21 cellular contexts compared by ENCODE assay signal in the genomic region with DNA sequence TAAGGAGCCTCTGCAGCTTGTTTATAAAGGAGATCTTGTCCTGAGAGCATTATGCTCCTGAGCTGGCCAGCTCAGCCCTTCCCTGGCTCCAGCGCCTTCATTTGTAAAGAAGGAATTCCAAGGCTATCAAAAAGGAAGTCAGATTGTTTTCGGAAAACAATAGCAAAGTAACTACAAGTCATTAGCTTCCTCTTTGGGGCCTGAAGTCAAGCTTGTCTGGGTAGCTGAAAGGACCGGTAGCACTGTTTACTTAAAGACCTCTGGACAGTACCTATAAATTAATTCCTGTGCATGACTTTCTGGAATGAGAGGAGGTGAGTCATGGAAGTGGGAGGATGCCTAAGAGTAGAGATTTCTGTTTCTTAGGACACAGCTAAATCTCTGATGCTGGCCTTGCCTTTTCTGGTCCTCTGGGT. TPM values are rescaled to one million over a fixed set of nuclear protein-coding genes. Genes with fewer than 3 reads are reported as not detected.
A peak's percentile ranks its signal among the peaks of the same experiment; 100 is the strongest.
DNase-seq lines count a peak whose midpoint lies in the region; ATAC-seq, FAIRE-seq and TF ChIP-seq lines count a peak whose summit lies in the region.
"Had no signal": no experiment of that assay in that cellular context is flagged by ENCODE, and none has a peak within 500 bp of the region (broad histone marks: within the 10 kb centered on the region; RNA-seq: fewer than 3 reads in every experiment).

No MANE protein-coding gene starts in this region.

- no peak overlapping the region for H4K91ac ChIP-seq in H1 (replicated peaks; ENCODE audit: insufficient read length, low read length)

- H3K4me2 ChIP-seq in H1 (ENCODE audit: insufficient read depth in 1 of 2, low read depth in 2 of 2, low read length in 2 of 2) (no peak overlapping the region), keratinocyte (ENCODE audit: control insufficient read depth, extremely low read depth, insufficient read depth, low read depth, low read length) (no peak overlapping the region)
- H3K4me2 ChIP-seq: A549 had no signal

- dilution Hi-C loops in keratinocyte (cut with MboI; ENCODE audit: extremely low pct_ligation_motif_present, low sequenced_read_pairs), result no loop called here

- H3K36me3 ChIP-seq in heart right ventricle (no peaks in the 10 kb centered on the region), H1 (ENCODE audit: control insufficient read depth in 2 of 4, insufficient read depth in 4 of 4, low read length in 3 of 4) (no peaks in the 10 kb centered on the region), keratinocyte (ENCODE audit: control insufficient read depth in 2 of 2, extremely low read depth in 1 of 2, insufficient read depth in 2 of 2, low read length in 2 of 2) (no peaks in the 10 kb centered on the region), upper lobe of left lung (no peaks in the 10 kb centered on the region)
- H3K36me3 ChIP-seq: ovary, WERI-Rb-1 had no signal

- no peak overlapping the region for H2BK15ac ChIP-seq in H1 (ENCODE audit: low read length)

- H2AK5ac ChIP-seq in H1 (ENCODE audit: low read depth, low read length), result no peak overlapping the region

- no peak for TF ChIP-seq EP300 in H1 (IDR thresholded peaks at IDR 0.05; ENCODE audit: borderline replicate concordance in 1 of 2, low read depth in 2 of 2, low read length in 2 of 2)
- TF ChIP-seq EP300 in upper lobe of left lung (IDR thresholded peaks at IDR 0.05), result peak in 1 of 4 donors; percentile 37

- no peak for TF ChIP-seq RAD21 in H1 (IDR thresholded peaks at IDR 0.05 in 1 of 2, conservative IDR thresholded peaks at IDR 0.05 in 1 of 2; ENCODE audit: low read depth in 2 of 2, low read length in 2 of 2)

- H4K20me1 ChIP-seq in H1 (replicated peaks in 1 of 2; ENCODE audit: control insufficient read depth in 1 of 2, insufficient read depth in 2 of 2, low read length in 2 of 2) (no peaks in the 10 kb centered on the region), keratinocyte (ENCODE audit: control insufficient read depth, extremely low read depth, insufficient read depth, low read length) (no peaks in the 10 kb centered on the region)

- CTCF ChIA-PET in H1 (lab: Charles Lee; ENCODE audit: partially characterized antibody), result interaction anchor here (2.3 kb wide), 1 partner anchor 11 kb away, joined by 6 read pairs; no protein-coding TSS in a partner anchor

- ATAC-seq in heart right ventricle (peak; percentile 71 to 88 (median 80)), Right ventricle myocardium inferior (no peak), upper lobe of left lung (ENCODE audit: low FRiP score in 2 of 2) (no peak)
- ATAC-seq: A549; activated CD8-positive, alpha-beta T cell treated with anti-CD3 and anti-CD28 coated beads, Interleukin-2, amount 10 ng/mL, durations not matched to agents 7 days and 5 days; stimulated activated naive B cell treated with anti-CD40 and anti-IgM and Interleukin-4, amounts not matched to agents 10 μg/mL and 1 μg/mL and 100 μg/mL, for 72 hours had no signal

- H3K56ac ChIP-seq in H1 (replicated peaks; ENCODE audit: insufficient read length, low read depth, low read length), result no peak overlapping the region

- H3K9ac ChIP-seq in H1 (replicated peaks in 1 of 4; ENCODE audit: extremely low read depth in 1 of 4, low read depth in 3 of 4, low read length in 3 of 4) (no peak overlapping the region), keratinocyte (ENCODE audit: control insufficient read depth, extremely low read depth, insufficient read depth, low read length) (no peak overlapping the region)

- no peak overlapping the region for H2BK5ac ChIP-seq in H1 (ENCODE audit: low read depth, low read length)

- no peaks in the 10 kb centered on the region for H3K9me3 ChIP-seq in heart right ventricle
- no peaks in the 10 kb centered on the region for H3K9me3 ChIP-seq in H1 (ENCODE audit: insufficient read depth in 2 of 2, low read depth in 1 of 2, low read length in 1 of 2)
- H3K9me3 ChIP-seq in keratinocyte (ENCODE audit: control insufficient read depth, low read depth, low read length), result no peaks in the 10 kb centered on the region
- H3K9me3 ChIP-seq in upper lobe of left lung, result no peaks in the 10 kb centered on the region
- H3K9me3 ChIP-seq: A549, ovary had no signal

- H3K27ac ChIP-seq in heart right ventricle (peak overlapping the region in 8 of 10 donors; percentile 11 to 80 (median 59)), H1 (ENCODE audit: low read depth, low read length) (no peak overlapping the region), keratinocyte (ENCODE audit: control insufficient read depth, insufficient read depth, low read length) (no peak overlapping the region), upper lobe of left lung (peak overlapping the region in 2 of 4 donors; percentile 27 to 66)
- H3K27ac ChIP-seq: A549, C4-2B, epithelial cell of prostate, ovary, WERI-Rb-1 had no signal

- no peak overlapping the region for H3K14ac ChIP-seq in H1 (ENCODE audit: insufficient read length)

- H3K23ac ChIP-seq in H1 (ENCODE audit: insufficient read length), result no peak overlapping the region

- no peak overlapping the region for H4K5ac ChIP-seq in H1 (ENCODE audit: insufficient read length, low read depth, low read length)

- no peak for TF ChIP-seq CTCF in heart right ventricle (IDR thresholded peaks at IDR 0.05)
- no peak for TF ChIP-seq CTCF in H1 (IDR thresholded peaks at IDR 0.05; ENCODE audit: control extremely low read depth in 1 of 3, insufficient read depth in 1 of 3, low read depth in 1 of 3, low read length in 3 of 3)
- no peak for TF ChIP-seq CTCF in keratinocyte (optimal IDR thresholded peaks at IDR 0.05 in 1 of 3, IDR thresholded peaks at IDR 0.05 in 1 of 3, conservative IDR thresholded peaks at IDR 0.05 in 1 of 3; ENCODE audit: extremely low read depth in 1 of 3, insufficient read depth in 2 of 3, low read length in 3 of 3)
- TF ChIP-seq CTCF in upper lobe of left lung (IDR thresholded peaks at IDR 0.05), result no peak

- no peak overlapping the region for H3K4ac ChIP-seq in H1 (replicated peaks; ENCODE audit: insufficient read length, low read depth, low read length)

- H3K79me2 ChIP-seq in H1 (ENCODE audit: control insufficient read depth in 1 of 2, insufficient read depth in 2 of 2, low read length in 2 of 2) (no peaks in the 10 kb centered on the region), keratinocyte (ENCODE audit: control insufficient read depth, insufficient read depth, low read length) (no peaks in the 10 kb centered on the region)

- no peak overlapping the region for H2AFZ ChIP-seq in H1 (ENCODE audit: low read length)
- no peak overlapping the region for H2AFZ ChIP-seq in keratinocyte (ENCODE audit: control insufficient read depth, low read length)

- peak in 1 of 2 donors; percentile 21 for DNase-seq in heart right ventricle
- DNase-seq in Right ventricle myocardium inferior (ENCODE audit: missing footprints), result no peak
- DNase-seq in H1 (ENCODE audit: low read depth in 1 of 2, low spot score in 2 of 2), result no peak
- DNase-seq in keratinocyte (ENCODE audit: low read depth, low spot score), result no peak
- no peak for DNase-seq in NCI-H1105 treated with DMSO at 0.1 percent for 48 hours (lab: John Stamatoyannopoulos, UW)
- DNase-seq in upper lobe of left lung, result no peak
- no peak for DNase-seq in NCI-H1092 (lab: John Stamatoyannopoulos, UW)
- no peak for DNase-seq in stimulated activated CD4-positive, alpha-beta T cell treated with anti-CD3 and anti-CD28 coated beads, Interleukin-15, amount 100 ng/mL, for 24 hours
- DNase-seq: activated CD8-positive, alpha-beta T cell treated with anti-CD3 and anti-CD28 coated beads, Interleukin-2, amount 10 ng/mL, durations not matched to agents 7 days and 5 days; islet precursor cell; NCI-H1092 treated with DMSO at 0.1 percent for 48 hours; NCI-H2171 treated with DMSO at 0.1 percent for 48 hours; ovary; stimulated activated naive B cell treated with anti-CD40 and anti-IgM and Interleukin-4, amounts not matched to agents 10 μg/mL and 1 μg/mL and 100 μg/mL, for 72 hours; SW 1271; WERI-Rb-1 had no signal

- H3K79me1 ChIP-seq in H1 (ENCODE audit: low read depth, low read length), result no peaks in the 10 kb centered on the region

- 0 out of 2 replicates have a peak overlapping the region, but pooled peaks have one; percentile 91 for H2BK20ac ChIP-seq in H1 (ENCODE audit: low read length)

- POLR2A ChIA-PET in H1 (lab: Charles Lee; ENCODE audit: partially characterized antibody), result no interaction called here

- no peak overlapping the region for H3K4me3 ChIP-seq in heart right ventricle
- H3K4me3 ChIP-seq in H1 (ENCODE audit: extremely low read depth in 1 of 4, insufficient read depth in 2 of 4, low read depth in 3 of 4, low read length in 4 of 4), result no peak overlapping the region
- no peak overlapping the region for H3K4me3 ChIP-seq in keratinocyte (ENCODE audit: control insufficient read depth in 2 of 3, extremely low read depth in 1 of 3, insufficient read depth in 2 of 3, low read depth in 1 of 3, low read length in 3 of 3)
- H3K4me3 ChIP-seq in upper lobe of left lung, result no peak overlapping the region
- H3K4me3 ChIP-seq: A549, ovary had no signal

- 57 to 63% methylated on average over 3 of the region's 3 CpGs for WGBS in heart right ventricle, 2 donors
- WGBS in H1 (ENCODE audit: extremely low coverage in 1 of 2, insufficient coverage in 1 of 2, insufficient read length in 1 of 2, insufficient replicate concordance in 2 of 2, low coverage in 1 of 2, low lambda C conversion rate in 2 of 2, missing lambda C conversion rate in 1 of 2), 2 experiments, result 63% methylated on average over 3 of the region's 3 CpGs; no CpG with 5 or more reads in 1 of the 2 experiments
- 50% methylated on average over 3 of the region's 3 CpGs for WGBS in upper lobe of left lung, 2 donors

- intact Hi-C loops in heart right ventricle (cut with DNase I), result no loop called here
- intact Hi-C loops in Right ventricle myocardium inferior (cut with DNase I), result no loop called here

- 0 out of 2 replicates have a peak overlapping the region, but pooled peaks have one; percentile 30 for H2BK12ac ChIP-seq in H1 (ENCODE audit: low read depth, low read length)

- no peak overlapping the region for H4K8ac ChIP-seq in H1 (ENCODE audit: extremely low read depth, insufficient read depth, low read length)

- H3K9me1 ChIP-seq in keratinocyte (ENCODE audit: control insufficient read depth, extremely low read depth, insufficient read depth, low read length), result no peaks in the 10 kb centered on the region

- H3K27me3 ChIP-seq in heart right ventricle (no peaks in the 10 kb centered on the region), H1 (replicated peaks in 1 of 4; ENCODE audit: control insufficient read depth in 3 of 4, extremely low read depth in 1 of 4, insufficient read depth in 3 of 4, low read length in 3 of 4) (no peaks in the 10 kb centered on the region; a peak in 1 of 7 replicates), keratinocyte (ENCODE audit: control insufficient read depth, extremely low read depth, insufficient read depth, low read length) (no peaks in the 10 kb centered on the region), upper lobe of left lung (no peaks in the 10 kb centered on the region)
- H3K27me3 ChIP-seq: ovary had no signal

- TF ChIP-seq POLR2A in H1 (IDR thresholded peaks at IDR 0.05; ENCODE audit: control extremely low read depth in 1 of 2, low read depth in 2 of 2, low read length in 2 of 2), result no peak
- TF ChIP-seq POLR2A in upper lobe of left lung (IDR thresholded peaks at IDR 0.05), result no peak

- no peaks in the 10 kb centered on the region for H3K23me2 ChIP-seq in H1 (ENCODE audit: low read depth, low read length)

- H2BK120ac ChIP-seq in H1 (replicated peaks; ENCODE audit: low read depth, low read length), result no peak overlapping the region

- peaks cover 0 to 17% (median 5%) of the 10 kb centered on the region in 9 donors for H3K4me1 ChIP-seq in heart right ventricle
- H3K4me1 ChIP-seq in H1 (replicated peaks in 1 of 4; ENCODE audit: control insufficient read depth in 3 of 4, insufficient read depth in 4 of 4, low read length in 3 of 4), result peaks cover 0 to 5% (median 1%) of the 10 kb centered on the region in 4 experiments; a peak in 4 of 7 replicates
- H3K4me1 ChIP-seq in keratinocyte (ENCODE audit: control insufficient read depth, extremely low read depth, insufficient read depth, low read length), result no peaks in the 10 kb centered on the region
- peaks cover 0 to 26% (median 4%) of the 10 kb centered on the region in 4 donors for H3K4me1 ChIP-seq in upper lobe of left lung
- H3K4me1 ChIP-seq: A549 had no signal

- H3K18ac ChIP-seq in H1 (ENCODE audit: extremely low read depth, low read length), result no peak overlapping the region

- peak; percentile 36 for FAIRE-seq in H1 (lab: Jason Lieb, UNC)
- FAIRE-seq in keratinocyte (lab: Jason Lieb, UNC), result peak; percentile 71
- FAIRE-seq: A549, colon, RCC 7860 had no signal

RNA-seq across cellular contexts. Expression of a gene that starts 20.7 kb away (rescaled TPM):
- total RNA-seq in heart right ventricle (10 to 100 TPM in 8 of 10 donors, 1 to 10 TPM in 2; 7.6 to 20.0 (median 12.8) TPM), Right ventricle myocardium inferior (11.3 TPM), upper lobe of left lung (10 to 100 TPM in 4 of 6 donors, 1 to 10 TPM in 2; 6.3 to 83.5 (median 38.2) TPM)
- polyA plus RNA-seq in heart right ventricle (10 to 100 TPM in 1 of 2 donors, 1 to 10 TPM in 1; 4.8 to 10.0 TPM), H1 (2011; rRNA removed) (1.2 and 2.0 TPM in 2 replicates), keratinocyte (44.0 to 83.1 TPM (median 82.1 TPM) in 3 replicates)
- 2.7 and 2.8 TPM in 2 replicates for total RNA-seq in H1 (2021; fragmentation: NEBNext Ultra II Directional; extraction: Animal tissue kit (Norgen Biotek cat#: 25700))
- 1.1 TPM for polyA plus RNA-seq in H1 (2011; cell fraction: cytosol; rRNA removed)
- polyA plus RNA-seq in H1 (2011; cell fraction: nucleus; rRNA removed), result 1.4 TPM
- 1.3 to 2.6 TPM (median 1.5 TPM) in 4 replicates for polyA plus RNA-seq in H1 (2012, experiment 1 of 2)
- 1.4 TPM for polyA plus RNA-seq in H1 (2012, experiment 2 of 2)
- 5.8 TPM for polyA plus RNA-seq in H1 (2013, experiment 1 of 2)
- 5.9 TPM for polyA plus RNA-seq in H1 (2013, experiment 2 of 2)
- polyA minus RNA-seq in H1 (2011; rRNA and poly(A)+ RNA removed), result 1.6 and 2.6 TPM in 2 replicates
- 1.3 TPM for polyA minus RNA-seq in H1 (2011; cell fraction: cytosol; rRNA and poly(A)+ RNA removed)
- 0.50 TPM for polyA minus RNA-seq in H1 (2011; cell fraction: nucleus; rRNA and poly(A)+ RNA removed)
- 5.1 TPM for polyA plus RNA-seq in keratinocyte (2011; ENCODE audit: low read depth)
- polyA plus RNA-seq in keratinocyte (2011; cell fraction: cytosol; rRNA removed), result 27.6 and 39.6 TPM in 2 replicates
- polyA plus RNA-seq in keratinocyte (2011; cell fraction: nucleus; rRNA removed), result 199 and 206 TPM in 2 replicates
- 20.2 and 58.0 TPM in 2 replicates for polyA plus RNA-seq in keratinocyte (2012; ENCODE audit: low replicate concordance)
- 72.2 to 139 TPM (median 125 TPM) in 3 replicates for polyA minus RNA-seq in keratinocyte
- polyA minus RNA-seq in keratinocyte (2011; cell fraction: cytosol; rRNA and poly(A)+ RNA removed), result 35.7 TPM
- 121 and 172 TPM in 2 replicates for polyA minus RNA-seq in keratinocyte (2011; cell fraction: nucleus; rRNA and poly(A)+ RNA removed)
- total RNA-seq: activated CD8-positive, alpha-beta T cell treated with anti-CD3 and anti-CD28 coated beads, Interleukin-2, amount 10 ng/mL, durations not matched to agents 7 days and 5 days had no signal
- polyA plus RNA-seq: A549 had no signal

Comparison
In these comparisons a context has a peak if more than half of its experiments do, and no peak if none do; other contexts are left out.
1. ATAC-seq: peak in heart right ventricle (8 of 8); none in Right ventricle myocardium inferior (single experiment) and upper lobe of left lung (0 of 2).
2. H3K27ac ChIP-seq: peak in heart right ventricle (8 of 10); none in H1 (single experiment) and keratinocyte (single experiment).